32 cellular contexts compared by ENCODE assay signal in genomic region chr13:36374063-36374462, GRCh38. TPM values are rescaled to one million over a fixed set of nuclear protein-coding genes. Genes with fewer than 3 reads are reported as not detected.
"Had no signal": no experiment of that assay in that cellular context is flagged by ENCODE, and none has a peak within 500 bp of the region (broad histone marks: within the 10 kb centered on the region; RNA-seq: fewer than 3 reads in every experiment).

No MANE protein-coding gene starts in this region.

- H3K9me3 ChIP-seq: lower lobe of right lung, neutrophil, right atrium auricular region, stomach, testis, thyroid gland, transverse colon, upper lobe of left lung, vagina had no signal

- H3K9ac ChIP-seq: neural progenitor cell, parathyroid adenoma had no signal

- ATAC-seq: left ventricle myocardium superior; lower lobe of right lung; natural killer cell; sciatic nerve; stimulated activated naive B cell treated with anti-CD40 and anti-IgM and Interleukin-4, amounts not matched to agents 10 μg/mL and 1 μg/mL and 100 μg/mL, for 72 hours; stimulated activated naive CD8-positive, alpha-beta T cell treated with anti-CD3 and anti-CD28 coated beads, Interleukin-15, Interleukin-2, amounts not matched to agents 100 U/mL and 50 U/mL, for 24 hours had no signal

- H3K79me2 ChIP-seq: parathyroid adenoma had no signal

- H3K27ac ChIP-seq: lower lobe of right lung, neural progenitor cell, neutrophil, parathyroid adenoma, right atrium auricular region, skin epidermis, stomach, testis, thyroid gland, transverse colon, upper lobe of left lung, vagina had no signal

- H2AFZ ChIP-seq: neural progenitor cell, parathyroid adenoma had no signal

- H3K4me2 ChIP-seq: neural progenitor cell had no signal

- H3K27me3 ChIP-seq: neural progenitor cell, neutrophil, right atrium auricular region, stomach, testis, thyroid gland, transverse colon, upper lobe of left lung, vagina had no signal

- H3K4me3 ChIP-seq: lower lobe of right lung, neural progenitor cell, right atrium auricular region, skin epidermis, stomach, testis, thyroid gland, transverse colon, upper lobe of left lung, vagina had no signal

- DNase-seq: hypothalamus; immature natural killer cell; islet precursor cell; left ventricle myocardium superior; lower lobe of right lung; mammary epithelial cell; mesenchymal stem cell; naive B cell; natural killer cell; nephron progenitor cell; occipital lobe; stimulated activated CD4-positive, alpha-beta T cell treated with anti-CD3 and anti-CD28 coated beads, Interleukin-12 subunit alpha, Interleukin-12 subunit beta, amount 100 ng/mL, for 4 hours; stimulated activated CD4-positive, alpha-beta T cell treated with anti-CD3 and anti-CD28 coated beads, Interleukin-15, amount 100 ng/mL, for 24 hours; stimulated activated CD4-positive, alpha-beta T cell treated with anti-CD3 and anti-CD28 coated beads, Interleukin-2, amount 100 ng/mL, for 24 hours; stimulated activated CD4-positive, alpha-beta T cell treated with anti-CD3 and anti-CD28 coated beads, Interleukin-4, amount 100 ng/mL, for 1 hour; stimulated activated naive B cell treated with anti-CD40 and anti-IgM and Interleukin-4, amounts not matched to agents 10 μg/mL and 1 μg/mL and 100 μg/mL, for 72 hours; stimulated activated naive CD8-positive, alpha-beta T cell treated with anti-CD3 and anti-CD28 coated beads, Interleukin-15, Interleukin-2, amounts not matched to agents 100 U/mL and 50 U/mL, for 24 hours; stomach; testis; thyroid gland; transverse colon; upper lobe of left lung had no signal

- H3K4me1 ChIP-seq: lower lobe of right lung, neural progenitor cell, parathyroid adenoma, right atrium auricular region, stomach, testis, thyroid gland, upper lobe of left lung had no signal

- H3K36me3 ChIP-seq: lower lobe of right lung, neural progenitor cell, neutrophil, right atrium auricular region, stomach, thyroid gland, transverse colon, upper lobe of left lung, vagina had no signal

RNA-seq across cellular contexts. Expression of gene CCNA1, which starts 58.2 kb away (rescaled TPM):
- total RNA-seq: left ventricle myocardium superior, mononuclear cell, osteocyte, right atrium auricular region, transverse colon, urinary bladder, vagina had no signal
- polyA plus RNA-seq: immature natural killer cell had no signal
